Comparison of ENCODE assay signal across 1 cellular context in genomic region chr3:157130881-157131251, GRCh38.
TF ChIP-seq lines count a peak whose summit lies in the region.

No MANE protein-coding gene starts in this region.

TF ChIP-seq in SK-N-SH, 30 proteins besides CTCF, POLR2A, EP300 and RAD21 (continued from another document):
- no peak for TF ChIP-seq YY1 (IDR thresholded peaks at IDR 0.05; ENCODE audit: low read depth)
- TF ChIP-seq PBX3 (IDR thresholded peaks at IDR 0.05): no peak
- no peak for TF ChIP-seq TAF1 (IDR thresholded peaks at IDR 0.05; ENCODE audit: borderline replicate concordance, low read depth, low read length)
- TF ChIP-seq REST (IDR thresholded peaks at IDR 0.05; ENCODE audit: low read depth, low read length): no peak
